8 cellular contexts compared by ENCODE assay signal in the genomic region with DNA sequence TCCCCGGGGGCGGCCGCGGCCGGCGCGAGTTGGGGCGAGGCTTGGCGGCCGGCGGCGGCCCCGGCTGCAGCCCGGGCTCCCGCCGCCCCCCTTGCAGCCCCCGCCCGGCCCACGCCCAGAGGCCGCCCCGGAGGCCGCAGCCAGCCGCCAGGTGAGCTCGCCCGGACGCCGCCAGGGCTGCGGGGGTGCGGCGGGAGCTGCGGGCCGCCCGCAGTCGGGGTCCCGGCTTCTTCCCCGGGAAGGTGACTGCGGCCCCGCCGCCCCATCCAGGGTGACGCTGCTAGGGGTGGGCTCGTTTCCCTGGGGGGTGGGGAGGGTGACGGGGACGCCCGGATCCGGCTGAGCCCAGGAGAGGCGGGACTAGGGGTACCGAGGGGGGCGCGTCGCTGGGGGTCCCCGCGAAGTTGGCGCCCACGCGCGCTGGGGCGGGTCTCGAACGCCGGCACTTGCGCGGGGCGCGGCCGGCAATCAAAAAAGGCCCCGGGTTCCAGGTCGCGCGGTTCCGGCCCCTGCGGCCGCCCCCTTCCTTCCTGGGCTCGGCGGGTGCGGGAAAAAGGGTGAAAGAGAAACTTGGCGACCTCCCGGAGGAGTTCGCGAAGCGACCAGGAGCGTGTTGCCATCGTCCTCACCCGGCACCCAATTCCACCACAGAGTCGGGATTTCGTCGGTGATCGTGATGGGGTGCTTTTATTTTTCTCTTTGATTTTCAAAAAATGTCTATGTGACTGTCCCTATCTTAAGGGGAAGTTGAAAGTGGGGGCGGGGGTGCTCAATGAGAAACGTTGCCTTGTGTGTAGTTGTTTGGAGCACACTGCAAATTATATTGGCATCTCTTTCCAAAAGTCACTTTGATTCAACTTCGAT. TPM values are rescaled to one million over a fixed set of nuclear protein-coding genes. Genes with fewer than 3 reads are reported as not detected.
DNase-seq lines count a peak whose midpoint lies in the region; ATAC-seq and TF ChIP-seq lines count a peak whose summit lies in the region.

No MANE protein-coding gene starts in this region.

- no peaks in the 10 kb centered on the region; the same call in 1 of the 2 replicates for H3K9me3 ChIP-seq in BE2C

- H3K4me3 Mint-ChIP-seq in T-helper 2 cell treated with Interferon-gamma antibody and Interleukin-4, amounts not matched to agents 5 μg/mL and 100 μg/mL, for 36 hours, result peak overlapping the region; percentile 93
- peak overlapping the region; percentile 89 to 93 (median 89) for H3K4me3 Mint-ChIP-seq in brain

- no peaks in the 10 kb centered on the region for H3K27me3 Mint-ChIP-seq in T-helper 2 cell treated with Interferon-gamma antibody and Interleukin-4, amounts not matched to agents 5 μg/mL and 100 μg/mL, for 36 hours (ENCODE audit: low read depth)
- H3K27me3 Mint-ChIP-seq in brain, result peaks cover 5% of the 10 kb centered on the region

- no peaks in the 10 kb centered on the region for H3K4me1 ChIP-seq in BE2C

- H3K9me3 Mint-ChIP-seq in T-helper 2 cell treated with Interferon-gamma antibody and Interleukin-4, amounts not matched to agents 5 μg/mL and 100 μg/mL, for 36 hours, result no peaks in the 10 kb centered on the region
- H3K9me3 Mint-ChIP-seq in brain, result peaks cover 0 to 3% (median 0%) of the 10 kb centered on the region in 5 experiments

- peak overlapping the region; percentile 92 for H3K27ac Mint-ChIP-seq in T-helper 2 cell treated with Interferon-gamma antibody and Interleukin-4, amounts not matched to agents 5 μg/mL and 100 μg/mL, for 36 hours
- peak overlapping the region; percentile 69 to 94 (median 91) for H3K27ac Mint-ChIP-seq in brain

- H3K36me3 Mint-ChIP-seq in T-helper 2 cell treated with Interferon-gamma antibody and Interleukin-4, amounts not matched to agents 5 μg/mL and 100 μg/mL, for 36 hours (ENCODE audit: low read depth), result peaks cover 33% of the 10 kb centered on the region
- H3K36me3 Mint-ChIP-seq in brain, result peaks cover 15% of the 10 kb centered on the region

- DNase-seq in BE2C, result peak; percentile 32
- DNase-seq in GM19238 (ENCODE audit: insufficient read length, low spot score), result peak; percentile 48
- peak; percentile 29 for DNase-seq in T-helper 2 cell treated with Interferon-gamma antibody and Interleukin-4, amounts not matched to agents 5 μg/mL and 100 μg/mL, for 36 hours (ENCODE audit: low spot score)
- DNase-seq in iris pigment epithelial cell (ENCODE audit: low read depth), result peak; percentile 9
- peak; percentile 49 for DNase-seq in stimulated activated CD4-positive, alpha-beta T cell treated with anti-CD3 and anti-CD28 coated beads, Interleukin-12 subunit alpha, Interleukin-12 subunit beta, amount 100 ng/mL, for 4 hours
- DNase-seq in NCI-H524 (lab: John Stamatoyannopoulos, UW), result no peak

- H3K36me3 ChIP-seq in BE2C, result peaks cover 4% of the 10 kb centered on the region

- H3K27me3 ChIP-seq in BE2C, result no peaks in the 10 kb centered on the region

- peaks cover 46% of the 10 kb centered on the region for H3K4me1 Mint-ChIP-seq in T-helper 2 cell treated with Interferon-gamma antibody and Interleukin-4, amounts not matched to agents 5 μg/mL and 100 μg/mL, for 36 hours (ENCODE audit: low read depth)
- peaks cover 55% of the 10 kb centered on the region for H3K4me1 Mint-ChIP-seq in brain

- peak; percentile 50 for ATAC-seq in HG03342 (IDR thresholded peaks at IDR 0.05; ENCODE audit: unreplicated experiment)

- no peak for TF ChIP-seq CTCF in BE2C (IDR thresholded peaks at IDR 0.05; ENCODE audit: low read depth, low read length)
- TF ChIP-seq CTCF in brain (conservative IDR thresholded peaks at IDR 0.05), result no peak

- peak overlapping the region; percentile 68 for H3K4me3 ChIP-seq in BE2C (ENCODE audit: low read depth, low read length)

RNA-seq across cellular contexts. Expression of a gene that starts 0.6 kb away (rescaled TPM):
- 8.7 TPM for polyA plus RNA-seq in BE2C (2012; ENCODE audit: insufficient read depth, insufficient read length, low read depth)
- 2.8 TPM for polyA plus RNA-seq in brain (ENCODE audit: insufficient read depth, low read depth, low replicate concordance)

RNA-seq across cellular contexts. Expression of a gene that starts 0.6 kb away (rescaled TPM):
- polyA plus RNA-seq in BE2C (2012; ENCODE audit: insufficient read depth, insufficient read length, low read depth), result 57.7 TPM
- polyA plus RNA-seq in brain (ENCODE audit: insufficient read depth, low read depth, low replicate concordance), result 32.1 TPM

RNA-seq across cellular contexts. Expression of a gene that starts 45.1 kb away (rescaled TPM):
- polyA plus RNA-seq in BE2C (2012; ENCODE audit: insufficient read depth, insufficient read length, low read depth), result not detected
- not detected for polyA plus RNA-seq in brain (ENCODE audit: insufficient read depth, low read depth, low replicate concordance)

RNA-seq across cellular contexts. Expression of a gene that starts 47.9 kb away (rescaled TPM):
- polyA plus RNA-seq in BE2C (2012; ENCODE audit: insufficient read depth, insufficient read length, low read depth), result not detected
- not detected for polyA plus RNA-seq in brain (ENCODE audit: insufficient read depth, low read depth, low replicate concordance)

Comparison
In these comparisons a context has a peak if more than half of its experiments do, and no peak if none do; other contexts are left out.
1. DNase-seq: peak in BE2C (single experiment), GM19238 (single experiment), T-helper 2 cell treated with Interferon-gamma antibody and Interleukin-4, amounts not matched to agents 5 μg/mL and 100 μg/mL, for 36 hours (single experiment), iris pigment epithelial cell (single experiment) and stimulated activated CD4-positive, alpha-beta T cell treated with anti-CD3 and anti-CD28 coated beads, Interleukin-12 subunit alpha, Interleukin-12 subunit beta, amount 100 ng/mL, for 4 hours (single experiment); none in NCI-H524 (0 of 2).